Comparison of ENCODE assay signal across 37 cellular contexts in genomic region chr17:28350271-28350670, GRCh38. TPM values are rescaled to one million over a fixed set of nuclear protein-coding genes. Genes with fewer than 3 reads are reported as not detected.
"Had no signal": no experiment of that assay in that cellular context is flagged by ENCODE, and none has a peak within 500 bp of the region (broad histone marks: within the 10 kb centered on the region; RNA-seq: fewer than 3 reads in every experiment).

No MANE protein-coding gene starts in this region.

- H3K27me3 Mint-ChIP-seq: activated CD4-positive, alpha-beta memory T cell treated with anti-CD3 and anti-CD28 coated beads for 36 hours; activated CD4-positive, alpha-beta T cell treated with anti-CD3 and anti-CD28 coated beads for 36 hours; activated CD4-positive, alpha-beta T cell treated with anti-CD3 and anti-CD28 coated beads, Interleukin-2, amount 10 ng/mL, durations not matched to agents 24 days and 14 days; activated CD8-positive, alpha-beta memory T cell treated with anti-CD3 and anti-CD28 coated beads, Interleukin-2, amount 10 ng/mL, durations not matched to agents 7 days and 5 days; activated naive CD4-positive, alpha-beta T cell treated with anti-CD3 and anti-CD28 coated beads, Interleukin-2, amount 10 ng/mL, durations not matched to agents 7 days and 5 days; activated naive CD8-positive, alpha-beta T cell treated with anti-CD3 and anti-CD28 coated beads, Interleukin-2, amount 10 ng/mL, durations not matched to agents 7 days and 5 days; central memory CD8-positive, alpha-beta T cell; effector memory CD8-positive, alpha-beta T cell had no signal

- H3K27ac Mint-ChIP-seq: activated CD4-positive, alpha-beta memory T cell treated with anti-CD3 and anti-CD28 coated beads for 36 hours; activated CD4-positive, alpha-beta T cell treated with anti-CD3 and anti-CD28 coated beads for 36 hours; activated CD4-positive, alpha-beta T cell treated with anti-CD3 and anti-CD28 coated beads, Interleukin-2, amount 10 ng/mL, durations not matched to agents 24 days and 14 days; activated CD8-positive, alpha-beta memory T cell treated with anti-CD3 and anti-CD28 coated beads, Interleukin-2, amount 10 ng/mL, durations not matched to agents 7 days and 5 days; activated CD8-positive, alpha-beta T cell treated with anti-CD3 and anti-CD28 coated beads, Interleukin-2, amount 10 ng/mL, durations not matched to agents 7 days and 5 days; activated naive CD4-positive, alpha-beta T cell treated with anti-CD3 and anti-CD28 coated beads, Interleukin-2, amount 10 ng/mL, durations not matched to agents 7 days and 5 days; activated T-helper 2 cell treated with anti-CD3 and anti-CD28 coated beads, Interferon-gamma antibody, Interleukin-2, Interleukin-4, amounts not matched to agents 10 μg/mL and 5 μg/mL and 100 μg/mL, durations not matched to agents 14 hours and 24 hours and 36 hours had no signal

- H3K4me1 Mint-ChIP-seq: activated naive CD8-positive, alpha-beta T cell treated with anti-CD3 and anti-CD28 coated beads, Interleukin-2, amount 10 ng/mL, durations not matched to agents 7 days and 5 days; central memory CD8-positive, alpha-beta T cell had no signal

- H3K4me3 Mint-ChIP-seq: activated CD4-positive, alpha-beta memory T cell treated with anti-CD3 and anti-CD28 coated beads for 36 hours; activated CD4-positive, alpha-beta T cell treated with anti-CD3 and anti-CD28 coated beads for 36 hours; activated CD4-positive, alpha-beta T cell treated with anti-CD3 and anti-CD28 coated beads, Interleukin-2, amount 10 ng/mL, durations not matched to agents 24 days and 14 days; activated CD8-positive, alpha-beta memory T cell treated with anti-CD3 and anti-CD28 coated beads, Interleukin-2, amount 10 ng/mL, durations not matched to agents 7 days and 5 days; activated CD8-positive, alpha-beta T cell treated with anti-CD3 and anti-CD28 coated beads, Interleukin-2, amount 10 ng/mL, durations not matched to agents 7 days and 5 days; activated naive CD4-positive, alpha-beta T cell treated with anti-CD3 and anti-CD28 coated beads, Interleukin-2, amount 10 ng/mL, durations not matched to agents 7 days and 5 days; activated naive CD8-positive, alpha-beta T cell treated with anti-CD3 and anti-CD28 coated beads, Interleukin-2, amount 10 ng/mL, durations not matched to agents 7 days and 5 days; central memory CD8-positive, alpha-beta T cell; effector memory CD8-positive, alpha-beta T cell had no signal

- FAIRE-seq: bronchial epithelial cell, colon, endometrium, endothelial cell of umbilical vein had no signal

- H3K9me3 Mint-ChIP-seq: activated CD4-positive, alpha-beta memory T cell treated with anti-CD3 and anti-CD28 coated beads for 36 hours; activated CD4-positive, alpha-beta T cell treated with anti-CD3 and anti-CD28 coated beads, Interleukin-2, amount 10 ng/mL, durations not matched to agents 24 days and 14 days; activated naive CD4-positive, alpha-beta T cell treated with anti-CD3 and anti-CD28 coated beads, Interleukin-2, amount 10 ng/mL, durations not matched to agents 7 days and 5 days; activated naive CD4-positive, alpha-beta T cell treated with anti-CD3 and anti-CD28 coated beads, Interleukin-2, amount 50 U/mL, for 72 hours; activated naive CD8-positive, alpha-beta T cell treated with anti-CD3 and anti-CD28 coated beads, Interleukin-2, amount 10 ng/mL, durations not matched to agents 7 days and 5 days; activated T-helper 2 cell treated with anti-CD3 and anti-CD28 coated beads, Interferon-gamma antibody, Interleukin-2, Interleukin-4, amounts not matched to agents 10 μg/mL and 5 μg/mL and 100 μg/mL, durations not matched to agents 14 hours and 24 hours and 36 hours; central memory CD8-positive, alpha-beta T cell; effector memory CD8-positive, alpha-beta T cell had no signal

- H3K9me3 ChIP-seq: ascending aorta, esophagus squamous epithelium, gastroesophageal sphincter had no signal

- H3K4me3 ChIP-seq: ascending aorta, esophagus squamous epithelium, gastroesophageal sphincter had no signal

- H3K27me3 ChIP-seq: ascending aorta, brain microvascular endothelial cell, esophagus squamous epithelium, gastroesophageal sphincter had no signal

- H3K27ac ChIP-seq: ascending aorta, brain microvascular endothelial cell, epithelial cell of prostate, esophagus squamous epithelium, gastroesophageal sphincter had no signal

- H3K36me3 Mint-ChIP-seq: activated naive CD4-positive, alpha-beta T cell treated with anti-CD3 and anti-CD28 coated beads, Interleukin-2, amount 50 U/mL, for 72 hours had no signal

- DNase-seq: activated CD4-positive, alpha-beta memory T cell treated with anti-CD3 and anti-CD28 coated beads for 36 hours; activated CD4-positive, alpha-beta T cell treated with anti-CD3 and anti-CD28 coated beads for 36 hours; activated CD4-positive, alpha-beta T cell treated with anti-CD3 and anti-CD28 coated beads, Interleukin-2, amount 10 ng/mL, durations not matched to agents 24 days and 14 days; activated CD4-positive, CD25-positive, alpha-beta regulatory T cell; activated CD4-positive, CD25-positive, alpha-beta regulatory T cell treated with anti-CD3 and anti-CD28 coated beads, Interleukin-2, amount 50 U/mL, for 72 hours; activated CD8-positive, alpha-beta memory T cell treated with anti-CD3 and anti-CD28 coated beads, Interleukin-2, amount 10 ng/mL, durations not matched to agents 7 days and 5 days; activated CD8-positive, alpha-beta memory T cell treated with anti-CD3 and anti-CD28 coated beads, Interleukin-2, amount 50 U/mL, for 4 hours; activated CD8-positive, alpha-beta T cell treated with anti-CD3 and anti-CD28 coated beads, Interleukin-2, amount 10 ng/mL, durations not matched to agents 7 days and 5 days; activated effector memory CD4-positive, alpha-beta T cell treated with anti-CD3 and anti-CD28 coated beads, Interleukin-2, amount 50 U/mL, for 16 hours; activated naive CD4-positive, alpha-beta T cell treated with anti-CD3 and anti-CD28 coated beads, Interleukin-2, amount 10 ng/mL, durations not matched to agents 7 days and 5 days; activated naive CD8-positive, alpha-beta T cell treated with anti-CD3 and anti-CD28 coated beads, Interleukin-2, amount 10 ng/mL, durations not matched to agents 7 days and 5 days; activated T-cell treated with anti-CD3 and anti-CD28 coated beads, Interleukin-2, amount 50 U/mL, for 1 hour; brain microvascular endothelial cell; cortex of kidney; dermis blood vessel endothelial cell; effector CD4-positive, alpha-beta T cell; effector memory CD8-positive, alpha-beta T cell; esophagus squamous epithelium; foreskin melanocyte; T-helper 1 cell; T-helper 2 cell had no signal

- ATAC-seq: activated CD4-positive, alpha-beta T cell treated with anti-CD3 and anti-CD28 coated beads for 36 hours; activated CD8-positive, alpha-beta memory T cell treated with anti-CD3 and anti-CD28 coated beads, Interleukin-2, amount 10 ng/mL, durations not matched to agents 7 days and 5 days; activated CD8-positive, alpha-beta T cell treated with anti-CD3 and anti-CD28 coated beads, Interleukin-2, amount 10 ng/mL, durations not matched to agents 7 days and 5 days; activated naive CD4-positive, alpha-beta T cell treated with anti-CD3 and anti-CD28 coated beads, Interleukin-2, amount 50 U/mL, for 72 hours; effector memory CD8-positive, alpha-beta T cell; gastroesophageal sphincter had no signal

RNA-seq across cellular contexts. Expression of gene SEBOX, which starts 14.7 kb away (rescaled TPM):
- total RNA-seq: activated CD4-positive, alpha-beta memory T cell treated with anti-CD3 and anti-CD28 coated beads for 36 hours; activated CD4-positive, alpha-beta T cell treated with anti-CD3 and anti-CD28 coated beads for 36 hours; activated CD4-positive, alpha-beta T cell treated with anti-CD3 and anti-CD28 coated beads, Interleukin-2, amount 10 ng/mL, durations not matched to agents 24 days and 14 days; activated CD8-positive, alpha-beta memory T cell treated with anti-CD3 and anti-CD28 coated beads for 36 hours; activated CD8-positive, alpha-beta memory T cell treated with anti-CD3 and anti-CD28 coated beads, Interleukin-2, amount 10 ng/mL, durations not matched to agents 7 days and 5 days; activated CD8-positive, alpha-beta T cell treated with anti-CD3 and anti-CD28 coated beads, Interleukin-2, amount 10 ng/mL, durations not matched to agents 7 days and 5 days; activated naive CD4-positive, alpha-beta T cell treated with anti-CD3 and anti-CD28 coated beads, Interleukin-2, amount 50 U/mL, for 72 hours; activated naive CD8-positive, alpha-beta T cell treated with anti-CD3 and anti-CD28 coated beads, Interleukin-2, amount 10 ng/mL, durations not matched to agents 7 days and 5 days; activated T-helper 2 cell treated with anti-CD3 and anti-CD28 coated beads, Interferon-gamma antibody, Interleukin-2, Interleukin-4, amounts not matched to agents 10 μg/mL and 5 μg/mL and 100 μg/mL, durations not matched to agents 14 hours and 24 hours and 36 hours; ascending aorta; bronchial epithelial cell; cardiac septum; cerebellum; dermis blood vessel endothelial cell; endothelial cell of umbilical vein; esophagus squamous epithelium; fibroblast of lung; fibroblast of villous mesenchyme; gastroesophageal sphincter; glomerular endothelial cell had no signal

RNA-seq across cellular contexts. Expression of gene VTN, which starts 19.8 kb away (rescaled TPM):
- total RNA-seq: activated CD4-positive, alpha-beta memory T cell treated with anti-CD3 and anti-CD28 coated beads for 36 hours; activated CD8-positive, alpha-beta T cell treated with anti-CD3 and anti-CD28 coated beads, Interleukin-2, amount 10 ng/mL, durations not matched to agents 7 days and 5 days; endothelial cell of umbilical vein; glomerular endothelial cell had no signal
